In the genomic region with DNA sequence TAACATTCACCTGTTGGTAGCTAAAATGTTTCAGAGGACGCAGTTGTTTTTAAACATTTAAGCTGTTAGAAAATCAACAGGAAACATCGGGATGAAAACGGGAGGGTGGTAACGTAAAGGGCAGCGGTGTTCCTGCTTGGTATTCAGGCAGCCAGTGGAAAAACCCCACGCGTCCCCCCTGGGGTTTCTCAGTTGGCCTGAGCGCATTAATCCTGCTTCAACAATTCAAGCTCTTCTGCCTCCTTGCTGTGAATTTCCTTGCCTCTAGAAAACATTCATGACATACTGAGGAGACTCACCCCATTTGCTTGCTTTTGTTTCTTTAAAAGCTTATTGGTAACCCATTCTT, we compare ENCODE assay signal across 22 cellular contexts.
DNase-seq lines count a peak whose midpoint lies in the region; FAIRE-seq and TF ChIP-seq lines count a peak whose summit lies in the region.
"Had no signal": no experiment of that assay in that cellular context is flagged by ENCODE, and none has a peak within 500 bp of the region (broad histone marks: within the 10 kb centered on the region; RNA-seq: fewer than 3 reads in every experiment).

No MANE protein-coding gene starts in this region.

- TF ChIP-seq CTCF in astrocyte (IDR thresholded peaks at IDR 0.05; ENCODE audit: insufficient read depth, low read depth, low read length) (no peak), testis (IDR thresholded peaks at IDR 0.05) (no peak)

- intact Hi-C loops in testis (cut with DNase I; ENCODE audit: low total_unique reads): no loop called here

- no peaks in the 10 kb centered on the region for H3K36me3 ChIP-seq in astrocyte (ENCODE audit: insufficient read depth, low read length)
- no peaks in the 10 kb centered on the region for H3K36me3 ChIP-seq in testis (ENCODE audit: low read depth, missing control alignments)
- H3K36me3 ChIP-seq: MG63 had no signal

- H4K20me1 ChIP-seq in astrocyte (ENCODE audit: insufficient read depth, low read length): no peaks in the 10 kb centered on the region

- no peak overlapping the region for H3K27ac Mint-ChIP-seq in astrocyte (ENCODE audit: unreplicated experiment)
- H3K27ac Mint-ChIP-seq: CD4-positive, alpha-beta T cell; dendritic cell treated with granulocyte-macrophage colony-stimulating factor and Interleukin-4, amounts not matched to agents 40 ng/mL and 50 ng/mL, for 4 days; naive thymus-derived CD8-positive, alpha-beta T cell; T-helper 2 cell treated with Interferon-gamma antibody and Interleukin-4, amounts not matched to agents 5 μg/mL and 100 μg/mL, for 36 hours had no signal

- no peak for TF ChIP-seq POLR2A in testis (IDR thresholded peaks at IDR 0.05)

- no peaks in the 10 kb centered on the region for H3K27me3 Mint-ChIP-seq in astrocyte (ENCODE audit: low read depth, unreplicated experiment)

- H3K79me2 ChIP-seq in astrocyte (ENCODE audit: insufficient read depth, low read length): no peaks in the 10 kb centered on the region

- H3K9ac ChIP-seq in astrocyte (ENCODE audit: low read length): no peak overlapping the region

- no peak overlapping the region for H3K4me3 Mint-ChIP-seq in astrocyte (ENCODE audit: unreplicated experiment)
- H3K4me3 Mint-ChIP-seq: CD4-positive, alpha-beta T cell; dendritic cell treated with granulocyte-macrophage colony-stimulating factor and Interleukin-4, amounts not matched to agents 40 ng/mL and 50 ng/mL, for 4 days; naive thymus-derived CD8-positive, alpha-beta T cell; T-helper 2 cell treated with Interferon-gamma antibody and Interleukin-4, amounts not matched to agents 5 μg/mL and 100 μg/mL, for 36 hours had no signal

- DNase-seq in NCI-H1417 (lab: John Stamatoyannopoulos, UW): peak in 2 of 3 experiments; percentile 2 to 10
- no peak for DNase-seq in NCI-H1417 treated with DMSO at 0.1 percent for 48 hours (lab: John Stamatoyannopoulos, UW)
- no peak for DNase-seq in astrocyte (ENCODE audit: low read depth)
- DNase-seq in iPS-NIHi11 (ENCODE audit: low spot score): peak; percentile 46
- no peak for DNase-seq in testis
- no peak for DNase-seq in NCI-H774 (lab: John Stamatoyannopoulos, UW)
- no peak for DNase-seq in central memory CD4-positive, alpha-beta T cell
- DNase-seq in activated CD4-positive, alpha-beta T cell treated with anti-CD3 and anti-CD28 coated beads, Interleukin-2, amount 50 U/mL, for 1 hour: no peak
- DNase-seq: 8988T; activated CD4-positive, alpha-beta T cell treated with anti-CD3 and anti-CD28 coated beads for 1 hour; activated CD8-positive, alpha-beta memory T cell treated with anti-CD3 and anti-CD28 coated beads, Interleukin-2, amount 50 U/mL, for 48 hours; activated naive CD4-positive, alpha-beta T cell; aorta; CD4-positive, alpha-beta T cell; naive thymus-derived CD8-positive, alpha-beta T cell; stimulated activated CD4-positive, alpha-beta T cell treated with anti-CD3 and anti-CD28 coated beads, Interleukin-2, amount 100 ng/mL, for 24 hours had no signal

- H2AFZ ChIP-seq in astrocyte (ENCODE audit: low read depth, low read length): no peak overlapping the region

- 7 to 14% methylated on average over 8 of the region's 8 CpGs for WGBS in testis, 2 donors

- no peaks in the 10 kb centered on the region for H3K36me3 Mint-ChIP-seq in astrocyte (ENCODE audit: low read depth, unreplicated experiment)
- H3K36me3 Mint-ChIP-seq: naive thymus-derived CD8-positive, alpha-beta T cell had no signal

- no peaks in the 10 kb centered on the region for H3K9me3 ChIP-seq in astrocyte (ENCODE audit: insufficient read depth, low read depth, low read length)
- H3K9me3 ChIP-seq in testis: no peaks in the 10 kb centered on the region
- H3K9me3 ChIP-seq: MG63 had no signal

- no peak for FAIRE-seq in astrocyte (lab: Jason Lieb, UNC)
- FAIRE-seq: G401.6, GM12891, HepG2 had no signal

- H3K27me3 ChIP-seq in astrocyte (ENCODE audit: insufficient read depth, low read length) (peaks cover 22% of the 10 kb centered on the region), testis (peaks cover 5% of the 10 kb centered on the region)

- H3K27ac ChIP-seq in astrocyte (ENCODE audit: low read depth, low read length): no peak overlapping the region
- H3K27ac ChIP-seq in testis: no peak overlapping the region

- H3K4me3 ChIP-seq in astrocyte (ENCODE audit: insufficient read depth, low read depth, low read length): no peak overlapping the region
- peak overlapping the region; percentile 12 to 15 for H3K4me3 ChIP-seq in testis
- H3K4me3 ChIP-seq: MG63 had no signal

- no peaks in the 10 kb centered on the region for H3K9me3 Mint-ChIP-seq in astrocyte (ENCODE audit: unreplicated experiment)
- H3K9me3 Mint-ChIP-seq: CD4-positive, alpha-beta T cell; dendritic cell treated with granulocyte-macrophage colony-stimulating factor and Interleukin-4, amounts not matched to agents 40 ng/mL and 50 ng/mL, for 4 days; T-helper 2 cell treated with Interferon-gamma antibody and Interleukin-4, amounts not matched to agents 5 μg/mL and 100 μg/mL, for 36 hours had no signal

- H3K4me1 Mint-ChIP-seq in astrocyte (ENCODE audit: low read depth, unreplicated experiment): peaks cover 26% of the 10 kb centered on the region
- H3K4me1 Mint-ChIP-seq: naive thymus-derived CD8-positive, alpha-beta T cell had no signal

- H3K4me1 ChIP-seq in astrocyte (ENCODE audit: insufficient read depth, low read length) (no peaks in the 10 kb centered on the region), testis (peaks cover 4% of the 10 kb centered on the region)

- H3K4me2 ChIP-seq in astrocyte (ENCODE audit: low read length): peak overlapping the region; percentile 39

Comparison
In these comparisons a context has a peak if more than half of its experiments do, and no peak if none do; other contexts are left out.
1. DNase-seq: peak in NCI-H1417 (2 of 3) and iPS-NIHi11 (single experiment); none in NCI-H1417 treated with DMSO at 0.1 percent for 48 hours (single experiment), astrocyte (single experiment), testis (single experiment), NCI-H774 (single experiment), central memory CD4-positive, alpha-beta T cell (single experiment) and activated CD4-positive, alpha-beta T cell treated with anti-CD3 and anti-CD28 coated beads, Interleukin-2, amount 50 U/mL, for 1 hour (single experiment).